ENCODE assay signal across 22 cellular contexts in genomic region chr4:121308328-121308663, GRCh38.
DNase-seq lines count a peak whose midpoint lies in the region; ATAC-seq and TF ChIP-seq lines count a peak whose summit lies in the region.
"Had no signal": no experiment of that assay in that cellular context is flagged by ENCODE, and none has a peak within 500 bp of the region (broad histone marks: within the 10 kb centered on the region; RNA-seq: fewer than 3 reads in every experiment).

No MANE protein-coding gene starts in this region.

- H3K4me1 ChIP-seq in IMR-90 (ENCODE audit: control insufficient read depth, insufficient read depth, low read length) (no peaks in the 10 kb centered on the region), esophagus squamous epithelium (no peaks in the 10 kb centered on the region)
- H3K4me1 ChIP-seq: esophagus muscularis mucosa, Peyer's patch, right atrium auricular region, testis had no signal

- H3K9me1 ChIP-seq in IMR-90 (ENCODE audit: insufficient read depth, low read length): no peaks in the 10 kb centered on the region

- no peak overlapping the region for H2AK9ac ChIP-seq in IMR-90 (replicated peaks; ENCODE audit: low read depth, low read length, poor library complexity)

- CTCF ChIA-PET in IMR-90 (lab: Yijun Ruan, JAX) (interaction anchor here (1.3 kb wide), 2 partner anchors 8 to 11 kb away, joined by 3 to 5 read pairs; no protein-coding TSS in a partner anchor), T-cell (lab: Charles Lee) (interaction anchor here (0.6 to 2.4 kb wide), 26 partner anchors 9 to 1239 kb away, joined by 3 to 21 read pairs (median 4); no protein-coding TSS in a partner anchor)

- H3K36me3 ChIP-seq in IMR-90 (ENCODE audit: control insufficient read depth, insufficient read depth, low read length) (no peaks in the 10 kb centered on the region), esophagus squamous epithelium (no peaks in the 10 kb centered on the region)
- H3K36me3 ChIP-seq: esophagus muscularis mucosa, ovary, Peyer's patch, right atrium auricular region had no signal

- H3K14ac ChIP-seq in IMR-90 (replicated peaks; ENCODE audit: low read depth, low read length): no peak overlapping the region

- H3K9ac ChIP-seq in IMR-90 (ENCODE audit: low read depth, low read length): no peak overlapping the region

- no peak overlapping the region for H3K18ac ChIP-seq in IMR-90 (ENCODE audit: low read depth, low read length)

- intact Hi-C loops in IMR-90 (cut with micrococcal nuclease): no loop called here
- intact Hi-C loops in esophagus squamous epithelium (cut with DNase I): no loop called here

- H4K20me1 ChIP-seq in IMR-90 (ENCODE audit: insufficient read depth, low read length): no peaks in the 10 kb centered on the region

- dilution Hi-C loops in IMR-90 (cut with HindIII; ENCODE audit: low sequenced_read_pairs, unreplicated experiment): no loop called here

- H3K4me3 Mint-ChIP-seq in T-cell: no peak overlapping the region
- H3K4me3 Mint-ChIP-seq: activated T-helper 1 cell treated with anti-CD3 and anti-CD28 coated beads, Interleukin-12 subunit alpha, Interleukin-12 subunit beta, Interleukin-2, Interleukin-4 antibody, amounts not matched to agents 30 ng/mL and 10 ng/mL and 1 ng/mL, durations not matched to agents 14 hours and 24 hours and 36 hours; T-helper 2 cell treated with Interferon-gamma antibody and Interleukin-4, amounts not matched to agents 5 μg/mL and 100 μg/mL, for 36 hours had no signal

- no peak overlapping the region for H2AK5ac ChIP-seq in IMR-90 (ENCODE audit: low read depth, low read length)

- in situ Hi-C loops in IMR-90 (cut with MboI; ENCODE audit: low sequenced_read_pairs): no loop called here

- peaks cover 0 to 2% of the 10 kb centered on the region in 2 donors for H3K27me3 Mint-ChIP-seq in T-cell
- H3K27me3 Mint-ChIP-seq: CD8-positive, alpha-beta memory T cell had no signal

- POLR2A ChIA-PET in IMR-90 (lab: Charles Lee; ENCODE audit: unreplicated experiment): no interaction called here
- POLR2A ChIA-PET in T-cell (lab: Charles Lee): no interaction called here

- BruUV-seq in IMR-90 (replicated peaks; lab: Mats Ljungman, UMichigan): no TSS peak

- no peak overlapping the region for H3K4ac ChIP-seq in IMR-90 (ENCODE audit: low read depth, low read length)

- no peak overlapping the region for H4K91ac ChIP-seq in IMR-90 (ENCODE audit: insufficient read depth, low read depth, low read length)

- H4K8ac ChIP-seq in IMR-90 (ENCODE audit: low read depth in 2 of 2, low read length in 2 of 2): no peak overlapping the region

- H3K9me3 ChIP-seq in IMR-90 (ENCODE audit: control insufficient read depth, insufficient read depth, low read length) (no peaks in the 10 kb centered on the region), esophagus squamous epithelium (no peaks in the 10 kb centered on the region)
- H3K9me3 ChIP-seq: esophagus muscularis mucosa, ovary, Peyer's patch, right atrium auricular region, testis had no signal

- DNase-seq in CMK (ENCODE audit: low read depth): peak; percentile 17
- no peak for DNase-seq in IMR-90
- DNase-seq in T1000 (lab: John Stamatoyannopoulos, UW): peak; percentile 12
- peak; percentile 5 for DNase-seq in kidney tubule cell (ENCODE audit: low spot score)
- DNase-seq in T-cell: no peak
- DNase-seq in activated CD4-positive, alpha-beta T cell treated with anti-CD3 and anti-CD28 coated beads, Interleukin-2, amount 50 U/mL, for 1 hour: no peak
- DNase-seq in esophagus squamous epithelium (lab: John Stamatoyannopoulos, UW): no peak
- DNase-seq: activated CD4-positive, alpha-beta T cell treated with anti-CD3 and anti-CD28 coated beads for 1 hour; effector CD8-positive, alpha-beta T cell; midbrain; NCI-H2029; ovary; Peyer's patch had no signal

- H3K56ac ChIP-seq in IMR-90 (ENCODE audit: extremely low read depth, insufficient read depth, low read length): no peak overlapping the region

- H3K36me3 Mint-ChIP-seq in T-cell: no peaks in the 10 kb centered on the region
- H3K36me3 Mint-ChIP-seq: activated naive CD4-positive, alpha-beta T cell treated with anti-CD3 and anti-CD28 coated beads, Interleukin-2, amount 50 U/mL, for 72 hours; CD8-positive, alpha-beta memory T cell; natural killer cell treated with Interleukin-12 subunit alpha and Interleukin-12 subunit beta and Interleukin-15 and Interleukin-18, amount 100 ng/mL, for 72 hours had no signal

- no peak overlapping the region for H2BK5ac ChIP-seq in IMR-90 (ENCODE audit: low read depth, low read length, poor library complexity, severe bottlenecking)

- H3K27ac ChIP-seq in IMR-90 (ENCODE audit: insufficient read depth, low read length) (no peak overlapping the region), esophagus squamous epithelium (no peak overlapping the region)
- H3K27ac ChIP-seq: esophagus muscularis mucosa, ovary, Peyer's patch, right atrium auricular region, SK-N-MC, testis had no signal

- no peak overlapping the region for H4K5ac ChIP-seq in IMR-90 (ENCODE audit: low read depth, low read length)

- no peak overlapping the region for H3K27ac Mint-ChIP-seq in T-cell
- H3K27ac Mint-ChIP-seq: T-helper 2 cell treated with Interferon-gamma antibody and Interleukin-4, amounts not matched to agents 5 μg/mL and 100 μg/mL, for 36 hours had no signal

- H3K27me3 ChIP-seq in IMR-90 (ENCODE audit: control insufficient read depth, insufficient read depth, low read length): no peaks in the 10 kb centered on the region
- H3K27me3 ChIP-seq in esophagus squamous epithelium: no peaks in the 10 kb centered on the region
- H3K27me3 ChIP-seq: esophagus muscularis mucosa, ovary, Peyer's patch, right atrium auricular region, testis had no signal

- no peak overlapping the region for H3K4me3 ChIP-seq in IMR-90 (ENCODE audit: insufficient read depth, low read depth, low read length)
- H3K4me3 ChIP-seq in esophagus squamous epithelium: no peak overlapping the region
- H3K4me3 ChIP-seq: esophagus muscularis mucosa, ovary, Peyer's patch, right atrium auricular region, SK-N-MC, testis had no signal

- no peak overlapping the region for H3K23ac ChIP-seq in IMR-90 (ENCODE audit: low read depth, low read length)

- no peaks in the 10 kb centered on the region for H3K79me1 ChIP-seq in IMR-90 (ENCODE audit: low read depth in 1 of 2, low read length in 2 of 2)

- no peak overlapping the region for H2BK15ac ChIP-seq in IMR-90 (ENCODE audit: low read depth, low read length)

- ATAC-seq in IMR-90 (ENCODE audit: low read depth) (no peak), T-cell (replicated peaks in 1 of 4) (no peak)

- no peak overlapping the region for H2BK120ac ChIP-seq in IMR-90 (ENCODE audit: low read depth, low read length)

- TF ChIP-seq RAD21 in IMR-90 (IDR thresholded peaks at IDR 0.05; ENCODE audit: low read length): no peak

- WGBS in IMR-90 (ENCODE audit: extremely low coverage in 2 of 2, insufficient read length in 1 of 2), 2 experiments: no CpG with 5 or more reads among the region's 1 CpG
- 21 to 41% methylated on average over 1 of the region's 1 CpG for WGBS in esophagus squamous epithelium, 2 donors

- H2BK20ac ChIP-seq in IMR-90 (ENCODE audit: low read depth, low read length): no peak overlapping the region

- no peaks in the 10 kb centered on the region for H3K9me3 Mint-ChIP-seq in T-cell
- H3K9me3 Mint-ChIP-seq: activated naive CD4-positive, alpha-beta T cell treated with anti-CD3 and anti-CD28 coated beads, Interleukin-2, amount 50 U/mL, for 72 hours; activated T-helper 1 cell treated with anti-CD3 and anti-CD28 coated beads, Interleukin-12 subunit alpha, Interleukin-12 subunit beta, Interleukin-2, Interleukin-4 antibody, amounts not matched to agents 30 ng/mL and 10 ng/mL and 1 ng/mL, durations not matched to agents 14 hours and 24 hours and 36 hours; CD8-positive, alpha-beta memory T cell; natural killer cell treated with Interleukin-12 subunit alpha and Interleukin-12 subunit beta and Interleukin-15 and Interleukin-18, amount 100 ng/mL, for 72 hours; T-helper 2 cell treated with Interferon-gamma antibody and Interleukin-4, amounts not matched to agents 5 μg/mL and 100 μg/mL, for 36 hours had no signal

- TF ChIP-seq CTCF in IMR-90 (conservative IDR thresholded peaks at IDR 0.05; ENCODE audit: low read depth, low read length) (no peak), esophagus squamous epithelium (IDR thresholded peaks at IDR 0.05) (no peak)

- no peak overlapping the region for H3K4me2 ChIP-seq in IMR-90 (ENCODE audit: low read depth, low read length)

- peaks cover 12 to 13% (median 13%) of the 10 kb centered on the region in 3 donors for H3K4me1 Mint-ChIP-seq in T-cell

- no peak overlapping the region for H2AFZ ChIP-seq in IMR-90 (replicated peaks; ENCODE audit: low read length, poor library complexity)

- TF ChIP-seq POLR2A in IMR-90 (IDR thresholded peaks at IDR 0.05; ENCODE audit: low read depth, low read length) (no peak), esophagus squamous epithelium (IDR thresholded peaks at IDR 0.05) (no peak)

TF ChIP-seq in IMR-90, 13 proteins besides CTCF, POLR2A, EP300 and RAD21:
- TF ChIP-seq NFE2L2 (IDR thresholded peaks at IDR 0.05; ENCODE audit: low read depth, low read length) (peak; percentile 5; the same call in 1 of the 2 replicates), RFX5 (IDR thresholded peaks at IDR 0.05; ENCODE audit: low read depth, low read length) (no peak)

Comparison
In these comparisons a context has a peak if more than half of its experiments do, and no peak if none do; other contexts are left out.
1. DNase-seq: peak in CMK (single experiment), T1000 (single experiment) and kidney tubule cell (single experiment); none in IMR-90 (single experiment), T-cell (0 of 34), activated CD4-positive, alpha-beta T cell treated with anti-CD3 and anti-CD28 coated beads, Interleukin-2, amount 50 U/mL, for 1 hour (single experiment) and esophagus squamous epithelium (single experiment).